Comparison of ENCODE assay signal across 34 cellular contexts in the genomic region with DNA sequence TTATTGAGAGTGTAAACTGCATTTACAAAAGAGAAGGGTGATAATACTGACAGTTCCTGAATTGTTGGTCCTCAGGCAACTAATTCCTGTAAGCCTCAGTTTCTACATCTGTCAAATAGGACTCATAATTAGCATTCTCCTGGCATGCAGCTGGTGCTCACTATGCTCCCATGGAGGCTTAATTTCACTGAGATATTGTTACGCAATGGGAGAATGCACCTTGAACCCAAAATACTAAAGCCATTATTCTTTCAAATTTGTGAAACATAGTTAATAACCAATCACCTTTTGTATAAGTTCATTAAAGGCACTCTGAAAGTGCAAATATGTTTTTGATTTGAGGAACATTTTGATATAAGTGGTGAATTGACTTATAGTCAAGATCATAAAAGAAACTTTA.
"Had no signal": no experiment of that assay in that cellular context is flagged by ENCODE, and none has a peak within 500 bp of the region (broad histone marks: within the 10 kb centered on the region; RNA-seq: fewer than 3 reads in every experiment).

No MANE protein-coding gene starts in this region.

- H3K9me3 ChIP-seq: MG63 had no signal

- H3K4me3 ChIP-seq: MG63 had no signal

- H3K27me3 ChIP-seq: MG63 had no signal

- DNase-seq: Kasumi-1, MG63, MM.1S, MV-4-11, NCI-H1048, NCI-H1092, NCI-H1092 treated with DMSO at 0.1 percent for 48 hours, NCI-H1105, NCI-H1105 treated with DMSO at 0.1 percent for 48 hours, NCI-H1417, NCI-H1417 treated with DMSO at 0.1 percent for 48 hours, NCI-H1436, NCI-H1436 treated with DMSO at 0.1 percent for 48 hours, NCI-H146, NCI-H1694, NCI-H1694 treated with DMSO at 0.1 percent for 48 hours, NCI-H187, NCI-H187 treated with DMSO at 0.1 percent for 48 hours, NCI-H1930, NCI-H2029, NCI-H2029 treated with DMSO at 0.1 percent for 48 hours, NCI-H2081, NCI-H2081 treated with DMSO at 0.1 percent for 48 hours, NCI-H2107, NCI-H2171, NCI-H2171 treated with DMSO at 0.1 percent for 48 hours, NCI-H2227 treated with DMSO at 0.1 percent for 48 hours, NCI-H226, NCI-H345, NCI-H446, NCI-H446 treated with DMSO at 0.1 percent for 48 hours, NCI-H510A, NCI-H510A treated with DMSO at 0.1 percent for 48 hours, NCI-H524 had no signal

- H3K36me3 ChIP-seq: MG63 had no signal
